6 cellular contexts compared by ENCODE assay signal in genomic region chr12:108019862-108020261, GRCh38.
"Had no signal": no experiment of that assay in that cellular context is flagged by ENCODE, and none has a peak within 500 bp of the region (broad histone marks: within the 10 kb centered on the region; RNA-seq: fewer than 3 reads in every experiment).

No MANE protein-coding gene starts in this region.

- H3K4me3 Mint-ChIP-seq: GM23338, HFFc6 had no signal

- H3K4me2 ChIP-seq: GM23338 had no signal

- H3K36me3 ChIP-seq: HAP-1 had no signal

- H3K9me3 ChIP-seq: HAP-1 had no signal

- H3K4me1 Mint-ChIP-seq: GM23338 had no signal

- DNase-seq: HFFc6, IMR-90 had no signal

- ATAC-seq: GM23338, HCT116, K562 had no signal

- H2AFZ ChIP-seq: GM23338 had no signal

- H3K27ac Mint-ChIP-seq: GM23338, HFFc6 had no signal

- H3K9me3 Mint-ChIP-seq: GM23338 had no signal

- H3K4me3 ChIP-seq: GM23338, HAP-1, K562 had no signal

- H3K4me1 ChIP-seq: HAP-1 had no signal
